Comparison of ENCODE assay signal across 8 cellular contexts in the genomic region with DNA sequence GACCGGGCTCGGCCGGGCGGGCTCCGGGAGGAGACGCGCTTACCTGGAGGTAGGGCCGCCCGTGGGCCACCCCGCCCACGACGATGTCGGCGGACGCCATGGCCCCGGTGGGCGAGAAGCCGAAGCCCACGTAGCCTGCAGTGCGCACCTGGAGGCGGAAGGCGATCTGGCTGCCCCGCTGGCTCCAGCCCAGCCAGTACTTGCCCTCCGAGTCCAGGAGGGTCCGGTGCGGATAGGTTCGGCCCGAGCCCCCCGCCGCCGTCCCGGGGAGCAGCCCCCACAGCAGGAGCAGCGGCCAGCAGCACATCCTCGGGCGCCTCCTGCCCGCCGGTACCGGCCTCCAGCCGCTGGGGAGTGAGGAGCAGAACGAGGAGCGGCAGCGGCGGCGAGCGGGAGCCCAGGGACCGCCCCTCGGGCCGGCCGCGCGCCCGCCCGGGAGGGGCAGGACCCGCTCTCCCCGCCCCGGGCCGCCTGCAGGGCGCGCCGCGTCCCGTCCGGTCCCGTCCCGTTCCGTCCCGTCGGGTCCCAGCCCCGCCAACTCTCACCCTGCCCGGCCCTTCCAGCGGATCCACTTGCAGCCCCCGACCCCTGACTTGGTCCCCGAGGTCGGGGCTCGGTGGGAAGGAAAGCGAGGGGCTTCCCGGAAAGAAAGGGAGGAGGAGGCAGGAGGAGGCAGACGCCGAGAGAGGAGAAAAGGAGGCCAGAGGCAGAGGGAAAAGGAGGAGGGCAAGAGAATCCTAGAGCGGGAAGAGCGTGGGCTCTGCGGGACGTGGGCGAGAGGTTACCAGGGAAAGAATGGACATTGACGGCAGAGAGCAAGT. TPM values are rescaled to one million over a fixed set of nuclear protein-coding genes. Genes with fewer than 3 reads are reported as not detected.
A peak's percentile ranks its signal among the peaks of the same experiment; 100 is the strongest.
DNase-seq lines count a peak whose midpoint lies in the region; ATAC-seq, FAIRE-seq and TF ChIP-seq lines count a peak whose summit lies in the region.

A gene (minus strand): TSS at position 356 of the 821 bp plus-strand sequence. CDS start 49 bp downstream, at position 307.

- no peak for FAIRE-seq in bronchial epithelial cell (lab: Jason Lieb, UNC)

- peaks cover 6% of the 10 kb centered on the region in 2 donors for H3K36me3 Mint-ChIP-seq in stimulated activated naive B cell treated with anti-CD40 and anti-IgM and Interleukin-4, amounts not matched to agents 10 μg/mL and 1 μg/mL and 100 μg/mL, for 72 hours

- H3K27me3 Mint-ChIP-seq in stimulated activated naive B cell treated with anti-CD40 and anti-IgM and Interleukin-4, amounts not matched to agents 10 μg/mL and 1 μg/mL and 100 μg/mL, for 72 hours, result peaks cover 14 to 17% of the 10 kb centered on the region in 2 donors

- ATAC-seq in GM21737 (IDR thresholded peaks at IDR 0.05; ENCODE audit: unreplicated experiment), result peak; percentile 47
- peak; percentile 79 for ATAC-seq in stimulated activated naive B cell treated with anti-CD40 and anti-IgM and Interleukin-4, amounts not matched to agents 10 μg/mL and 1 μg/mL and 100 μg/mL, for 72 hours (replicated peaks)

- H3K4me3 ChIP-seq in GM06990 (replicated peaks; ENCODE audit: low read depth, low read length) (peak within 1 kb of the TSS; percentile 90), bronchial epithelial cell (ENCODE audit: low read depth, low read length) (peak within 1 kb of the TSS; percentile 45)

- TF ChIP-seq CTCF in GM06990 (IDR thresholded peaks at IDR 0.05; ENCODE audit: insufficient read depth, low read length, poor library complexity, severe bottlenecking) (no peak), bronchial epithelial cell (IDR thresholded peaks at IDR 0.05; ENCODE audit: insufficient read depth, low read length, severe bottlenecking) (no peak)

- H3K4me1 Mint-ChIP-seq in stimulated activated naive B cell treated with anti-CD40 and anti-IgM and Interleukin-4, amounts not matched to agents 10 μg/mL and 1 μg/mL and 100 μg/mL, for 72 hours, result peaks cover 23 to 54% of the 10 kb centered on the region in 2 donors

- H3K4me3 Mint-ChIP-seq in stimulated activated naive B cell treated with anti-CD40 and anti-IgM and Interleukin-4, amounts not matched to agents 10 μg/mL and 1 μg/mL and 100 μg/mL, for 72 hours, result peak within 1 kb of the TSS; percentile 90 to 93

- DNase-seq in GM06990 (ENCODE audit: extremely low read depth, insufficient read length), result peak; percentile 64
- peak; percentile 45 for DNase-seq in LoVo (ENCODE audit: low spot score)
- no peak for DNase-seq in bronchial epithelial cell (ENCODE audit: low read depth)
- peak; percentile 51 for DNase-seq in kidney glomerular epithelial cell (lab: John Stamatoyannopoulos, UW)
- DNase-seq in stimulated activated naive B cell treated with anti-CD40 and anti-IgM and Interleukin-4, amounts not matched to agents 10 μg/mL and 1 μg/mL and 100 μg/mL, for 72 hours, result peak; percentile 34
- no peak for DNase-seq in stimulated activated naive CD4-positive, alpha-beta T cell (lab: John Stamatoyannopoulos, UW)
- no peak for DNase-seq in OCI-M2 (lab: John Stamatoyannopoulos, UW; ENCODE audit: unreplicated experiment)

- H3K9me3 Mint-ChIP-seq in stimulated activated naive B cell treated with anti-CD40 and anti-IgM and Interleukin-4, amounts not matched to agents 10 μg/mL and 1 μg/mL and 100 μg/mL, for 72 hours, result peaks cover 1 to 6% of the 10 kb centered on the region in 2 donors

- H3K27me3 ChIP-seq in GM06990 (replicated peaks; ENCODE audit: control insufficient read depth, insufficient read depth, low read length) (no peaks in the 10 kb centered on the region), bronchial epithelial cell (ENCODE audit: control insufficient read depth, insufficient read depth, low read length) (peaks cover 19% of the 10 kb centered on the region)

- no peaks in the 10 kb centered on the region for H3K36me3 ChIP-seq in GM06990 (ENCODE audit: control insufficient read depth, insufficient read depth, low read length)
- no peaks in the 10 kb centered on the region for H3K36me3 ChIP-seq in bronchial epithelial cell (ENCODE audit: control insufficient read depth, insufficient read depth, low read length)

- H3K27ac Mint-ChIP-seq in stimulated activated naive B cell treated with anti-CD40 and anti-IgM and Interleukin-4, amounts not matched to agents 10 μg/mL and 1 μg/mL and 100 μg/mL, for 72 hours, result peak within 1 kb of the TSS; percentile 94

RNA-seq across cellular contexts. Expression of the gene that starts here (rescaled TPM):
- 0.13 and 1.6 TPM in 2 replicates for total RNA-seq in bronchial epithelial cell

Comparison
In these comparisons a context has a peak if more than half of its experiments do, and no peak if none do; other contexts are left out.
1. DNase-seq: peak in GM06990 (single experiment), LoVo (single experiment), kidney glomerular epithelial cell (single experiment) and stimulated activated naive B cell treated with anti-CD40 and anti-IgM and Interleukin-4, amounts not matched to agents 10 μg/mL and 1 μg/mL and 100 μg/mL, for 72 hours (single experiment); none in bronchial epithelial cell (single experiment), stimulated activated naive CD4-positive, alpha-beta T cell (0 of 6) and OCI-M2 (single experiment).